11 cellular contexts compared by ENCODE assay signal in the genomic region with DNA sequence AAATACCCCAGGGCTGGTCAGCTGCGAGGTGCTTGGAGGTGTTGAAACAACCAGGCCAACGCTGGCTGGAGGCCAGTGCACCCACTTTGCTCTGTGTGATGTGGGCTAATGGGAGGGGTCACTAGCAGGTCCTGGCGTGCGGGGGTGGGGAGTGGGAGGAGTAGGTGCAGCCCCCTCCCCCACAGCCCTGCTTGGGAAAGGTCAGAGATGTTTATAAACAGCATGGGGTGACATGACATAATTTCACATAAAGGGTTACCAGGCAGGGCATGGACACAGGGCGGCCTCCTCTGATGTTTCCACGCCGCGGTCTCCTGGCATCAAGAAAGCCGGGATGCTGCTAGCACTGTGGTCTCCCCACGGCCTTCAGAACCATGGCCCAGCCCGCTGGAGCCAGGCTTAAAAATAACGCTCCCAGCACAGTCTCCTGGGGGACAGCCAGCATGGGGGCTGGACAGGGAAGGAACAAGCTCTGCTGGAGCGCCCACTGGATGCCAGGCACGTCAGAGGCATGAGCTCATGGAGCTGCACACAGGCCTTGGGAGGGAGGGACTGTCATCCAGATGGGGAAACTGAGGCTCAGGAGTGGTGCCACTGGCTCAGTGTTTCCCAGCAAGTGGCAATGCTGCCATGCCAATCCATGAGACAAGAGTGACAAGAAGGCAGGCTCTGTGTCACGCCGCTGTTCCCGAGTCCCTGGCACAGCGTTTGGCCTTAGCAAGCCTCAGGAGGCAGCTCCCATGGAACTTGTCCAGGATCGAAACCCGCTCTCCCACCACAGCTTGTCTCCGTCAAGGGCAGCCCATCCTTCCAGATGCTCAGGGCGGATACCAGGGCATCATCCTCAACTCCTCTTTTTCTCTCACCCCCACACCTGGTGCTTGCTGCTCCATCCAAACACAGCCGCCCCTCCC.
DNase-seq lines count a peak whose midpoint lies in the region; ATAC-seq and TF ChIP-seq lines count a peak whose summit lies in the region.
"Had no signal": no experiment of that assay in that cellular context is flagged by ENCODE, and none has a peak within 500 bp of the region (broad histone marks: within the 10 kb centered on the region; RNA-seq: fewer than 3 reads in every experiment).

No MANE protein-coding gene starts in this region.

- intact Hi-C loops in Right ventricle myocardium superior (cut with DNase I), result loop anchor here (5.0 kb wide), 2 partner anchors 63 to 207 kb away; a partner anchor contains a TSS

- TF ChIP-seq CTCF in osteocyte (IDR thresholded peaks at IDR 0.05), result no peak

- no peaks in the 10 kb centered on the region for H3K9me3 Mint-ChIP-seq in natural killer cell treated with Interleukin-12 subunit alpha and Interleukin-12 subunit beta and Interleukin-15 and Interleukin-18, amount 100 ng/mL, for 72 hours
- H3K9me3 Mint-ChIP-seq in osteocyte (ENCODE audit: unreplicated experiment), result no peaks in the 10 kb centered on the region
- H3K9me3 Mint-ChIP-seq: activated naive CD4-positive, alpha-beta T cell treated with anti-CD3 and anti-CD28 coated beads for 36 hours had no signal

- peak; percentile 70 for DNase-seq in amniotic epithelial cell (ENCODE audit: low read depth)
- peak; percentile 89 for DNase-seq in Right ventricle myocardium superior
- DNase-seq in occipital lobe (lab: John Stamatoyannopoulos, UW), result peak; percentile 60
- DNase-seq in ureter (ENCODE audit: low spot score), result peak; percentile 81
- DNase-seq in UCSD-AML1 (lab: John Stamatoyannopoulos, UW; ENCODE audit: unreplicated experiment), result no peak
- DNase-seq in natural killer cell treated with Interleukin-12 subunit alpha and Interleukin-12 subunit beta and Interleukin-15 and Interleukin-18, amount 100 ng/mL, for 72 hours (ENCODE audit: low spot score), result no peak
- no peak for DNase-seq in NCI-H226
- DNase-seq in osteocyte (ENCODE audit: extremely low spot score, unreplicated experiment), result no peak
- DNase-seq: activated naive CD4-positive, alpha-beta T cell treated with anti-CD3 and anti-CD28 coated beads for 36 hours; KG1 had no signal

- H3K4me3 Mint-ChIP-seq in natural killer cell treated with Interleukin-12 subunit alpha and Interleukin-12 subunit beta and Interleukin-15 and Interleukin-18, amount 100 ng/mL, for 72 hours, result no peak overlapping the region
- H3K4me3 Mint-ChIP-seq in osteocyte (ENCODE audit: unreplicated experiment), result no peak overlapping the region
- H3K4me3 Mint-ChIP-seq: activated naive CD4-positive, alpha-beta T cell treated with anti-CD3 and anti-CD28 coated beads for 36 hours had no signal

- H3K36me3 Mint-ChIP-seq in natural killer cell treated with Interleukin-12 subunit alpha and Interleukin-12 subunit beta and Interleukin-15 and Interleukin-18, amount 100 ng/mL, for 72 hours, result no peaks in the 10 kb centered on the region
- no peaks in the 10 kb centered on the region for H3K36me3 Mint-ChIP-seq in osteocyte (ENCODE audit: unreplicated experiment)

- peaks cover 11 to 20% of the 10 kb centered on the region in 2 donors for H3K27me3 Mint-ChIP-seq in natural killer cell treated with Interleukin-12 subunit alpha and Interleukin-12 subunit beta and Interleukin-15 and Interleukin-18, amount 100 ng/mL, for 72 hours
- H3K27me3 Mint-ChIP-seq in osteocyte (ENCODE audit: unreplicated experiment), result peaks cover 5% of the 10 kb centered on the region

- H3K27ac Mint-ChIP-seq in natural killer cell treated with Interleukin-12 subunit alpha and Interleukin-12 subunit beta and Interleukin-15 and Interleukin-18, amount 100 ng/mL, for 72 hours, result peak overlapping the region in 1 of 2 donors; percentile 54
- H3K27ac Mint-ChIP-seq in osteocyte (ENCODE audit: unreplicated experiment), result no peak overlapping the region
- H3K27ac Mint-ChIP-seq: activated naive CD4-positive, alpha-beta T cell treated with anti-CD3 and anti-CD28 coated beads for 36 hours had no signal

- H3K4me1 Mint-ChIP-seq in natural killer cell treated with Interleukin-12 subunit alpha and Interleukin-12 subunit beta and Interleukin-15 and Interleukin-18, amount 100 ng/mL, for 72 hours (ENCODE audit: low read depth in 2 of 2), result peaks cover 27 to 32% of the 10 kb centered on the region in 2 donors
- H3K4me1 Mint-ChIP-seq in osteocyte (ENCODE audit: unreplicated experiment), result peaks cover 45% of the 10 kb centered on the region

- ATAC-seq in Right ventricle myocardium superior (ENCODE audit: poor library complexity), result peak; percentile 71
- no peak for ATAC-seq in natural killer cell treated with Interleukin-12 subunit alpha and Interleukin-12 subunit beta and Interleukin-15 and Interleukin-18, amount 100 ng/mL, for 72 hours
- ATAC-seq: activated CD4-positive, CD25-positive, alpha-beta regulatory T cell treated with anti-CD3 and anti-CD28 coated beads, Interleukin-2, amount 50 U/mL, for 24 hours had no signal

Comparison
In these comparisons a context has a peak if more than half of its experiments do, and no peak if none do; other contexts are left out.
1. DNase-seq: peak in amniotic epithelial cell (single experiment), Right ventricle myocardium superior (single experiment), occipital lobe (single experiment) and ureter (single experiment); none in UCSD-AML1 (single experiment), natural killer cell treated with Interleukin-12 subunit alpha and Interleukin-12 subunit beta and Interleukin-15 and Interleukin-18, amount 100 ng/mL, for 72 hours (single experiment), NCI-H226 (single experiment) and osteocyte (single experiment).